In genomic region chr16:85646358-85646907, GRCh38 we compare ENCODE assay signal across 1 cellular context.
TF ChIP-seq lines count a peak whose summit lies in the region.

No MANE protein-coding gene starts in this region.

TF ChIP-seq in HepG2, 621 proteins besides CTCF, POLR2A, EP300 and RAD21 (continued from another document):
- TF ChIP-seq ZNF687 (CRISPR knock-in tag; IDR thresholded peaks at IDR 0.05) (peak; percentile 60), ZFY (CRISPR knock-in tag; IDR thresholded peaks at IDR 0.05) (peak; percentile 31; the same call in 1 of the 2 replicates), ZFP82 (CRISPR knock-in tag; IDR thresholded peaks at IDR 0.05; ENCODE audit: borderline replicate concordance) (no peak), BATF2 (CRISPR knock-in tag; IDR thresholded peaks at IDR 0.05) (no peak)
